18 cellular contexts compared by ENCODE assay signal in the genomic region with DNA sequence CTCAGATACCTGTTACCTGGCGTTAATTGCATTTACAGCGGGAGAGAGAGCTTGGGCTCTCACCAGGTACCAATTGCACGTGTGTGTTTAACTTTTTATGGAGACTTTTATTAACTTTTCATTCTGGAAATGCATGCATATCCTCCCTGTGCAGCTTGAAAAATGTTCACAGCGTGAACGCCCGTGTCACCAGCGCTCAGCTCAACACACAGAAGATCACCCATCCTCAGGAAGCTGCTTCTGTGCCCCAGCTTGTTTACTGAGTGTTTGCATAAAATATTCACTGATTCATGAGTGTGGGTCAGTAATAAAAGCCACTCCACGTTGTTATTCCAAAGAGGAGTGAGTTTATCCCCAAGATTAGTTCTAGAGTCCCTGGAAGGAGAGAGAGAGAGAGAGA.
DNase-seq lines count a peak whose midpoint lies in the region; ATAC-seq and TF ChIP-seq lines count a peak whose summit lies in the region.
"Had no signal": no experiment of that assay in that cellular context is flagged by ENCODE, and none has a peak within 500 bp of the region (broad histone marks: within the 10 kb centered on the region; RNA-seq: fewer than 3 reads in every experiment).

No MANE protein-coding gene starts in this region.

- TF ChIP-seq CTCF in CD8-positive, alpha-beta T cell (IDR thresholded peaks at IDR 0.05), result no peak
- TF ChIP-seq CTCF in nephron (IDR thresholded peaks at IDR 0.05; ENCODE audit: unreplicated experiment in 3 of 3), result no peak

- no peaks in the 10 kb centered on the region for H3K27me3 Mint-ChIP-seq in T-helper 2 cell treated with Interferon-gamma antibody and Interleukin-4, amounts not matched to agents 5 μg/mL and 100 μg/mL, for 36 hours (ENCODE audit: low read depth)
- H3K27me3 Mint-ChIP-seq in CD8-positive, alpha-beta T cell (ENCODE audit: low read depth), result no peaks in the 10 kb centered on the region
- H3K27me3 Mint-ChIP-seq in activated naive CD8-positive, alpha-beta T cell treated with anti-CD3 and anti-CD28 coated beads for 36 hours, result peaks cover under 1% of the 10 kb centered on the region
- peaks cover 62% of the 10 kb centered on the region for H3K27me3 Mint-ChIP-seq in nephron (ENCODE audit: low read depth)

- intact Hi-C loops in CD8-positive, alpha-beta T cell (cut with DNase I, micrococcal nuclease), result no loop called here

- no peaks in the 10 kb centered on the region for H3K36me3 ChIP-seq in CD8-positive, alpha-beta T cell (ENCODE audit: insufficient read depth, low read length)
- H3K36me3 ChIP-seq: colonic mucosa, vagina had no signal

- ATAC-seq in CD8-positive, alpha-beta T cell, result no peak
- ATAC-seq: HepG2 had no signal

- H3K4me1 ChIP-seq in CD8-positive, alpha-beta T cell (ENCODE audit: insufficient read depth, low read length), result peaks cover 23% of the 10 kb centered on the region
- H3K4me1 ChIP-seq: colonic mucosa had no signal

- H3K9me3 Mint-ChIP-seq in T-helper 2 cell treated with Interferon-gamma antibody and Interleukin-4, amounts not matched to agents 5 μg/mL and 100 μg/mL, for 36 hours, result peaks cover 7% of the 10 kb centered on the region
- H3K9me3 Mint-ChIP-seq in CD8-positive, alpha-beta T cell, result no peaks in the 10 kb centered on the region
- peaks cover 4% of the 10 kb centered on the region for H3K9me3 Mint-ChIP-seq in activated naive CD8-positive, alpha-beta T cell treated with anti-CD3 and anti-CD28 coated beads for 36 hours
- H3K9me3 Mint-ChIP-seq in nephron, result peaks cover 9% of the 10 kb centered on the region

- no peak for DNase-seq in T-helper 2 cell treated with Interferon-gamma antibody and Interleukin-4, amounts not matched to agents 5 μg/mL and 100 μg/mL, for 36 hours (ENCODE audit: low spot score)
- no peak for DNase-seq in T-helper 2 cell
- no peak for DNase-seq in CD8-positive, alpha-beta T cell
- DNase-seq in activated naive CD8-positive, alpha-beta T cell treated with anti-CD3 and anti-CD28 coated beads for 36 hours, result no peak
- no peak for DNase-seq in iPS-NIHi11 (ENCODE audit: low spot score)
- DNase-seq in activated CD4-positive, CD25-positive, alpha-beta regulatory T cell (lab: John Stamatoyannopoulos, UW), result no peak
- no peak for DNase-seq in AG08396 (ENCODE audit: low spot score)
- DNase-seq: activated CD8-positive, alpha-beta memory T cell treated with anti-CD3 and anti-CD28 coated beads, Interleukin-2, amount 50 U/mL, for 4 hours; colonic mucosa; DMS 273 treated with DMSO at 0.1 percent for 48 hours; GF-D8; NCI-H1436 treated with DMSO at 0.1 percent for 48 hours; NCI-H69; occipital lobe; stimulated activated CD4-positive, alpha-beta T cell treated with anti-CD3 and anti-CD28 coated beads, Interleukin-4, amount 100 ng/mL, for 24 hours had no signal

- H3K27me3 ChIP-seq in CD8-positive, alpha-beta T cell (ENCODE audit: insufficient read depth, low read length), result no peaks in the 10 kb centered on the region
- H3K27me3 ChIP-seq: colonic mucosa, vagina had no signal

- POLR2A ChIA-PET in CD8-positive, alpha-beta T cell (lab: Charles Lee), result no interaction called here

- H3K4me1 Mint-ChIP-seq in T-helper 2 cell treated with Interferon-gamma antibody and Interleukin-4, amounts not matched to agents 5 μg/mL and 100 μg/mL, for 36 hours (ENCODE audit: low read depth), result peaks cover 11% of the 10 kb centered on the region
- peaks cover 32% of the 10 kb centered on the region for H3K4me1 Mint-ChIP-seq in CD8-positive, alpha-beta T cell (ENCODE audit: low read depth)
- peaks cover 22% of the 10 kb centered on the region for H3K4me1 Mint-ChIP-seq in activated naive CD8-positive, alpha-beta T cell treated with anti-CD3 and anti-CD28 coated beads for 36 hours
- H3K4me1 Mint-ChIP-seq in nephron, result peaks cover 22% of the 10 kb centered on the region

- peak overlapping the region; percentile 35 for H3K4me3 ChIP-seq in CD8-positive, alpha-beta T cell (ENCODE audit: low read depth, low read length)
- H3K4me3 ChIP-seq: colonic mucosa, vagina had no signal

- CTCF ChIA-PET in CD8-positive, alpha-beta T cell (lab: Charles Lee), result interaction anchor here (0.6 to 1.4 kb wide), 3 partner anchors 56 to 1801 kb away, joined by 3 to 4 read pairs (median 4); no protein-coding TSS in a partner anchor

- peak overlapping the region; percentile 1 for H3K4me3 Mint-ChIP-seq in T-helper 2 cell treated with Interferon-gamma antibody and Interleukin-4, amounts not matched to agents 5 μg/mL and 100 μg/mL, for 36 hours
- peak overlapping the region; percentile 70 for H3K4me3 Mint-ChIP-seq in CD8-positive, alpha-beta T cell
- peak overlapping the region; percentile 9 for H3K4me3 Mint-ChIP-seq in activated naive CD8-positive, alpha-beta T cell treated with anti-CD3 and anti-CD28 coated beads for 36 hours
- H3K4me3 Mint-ChIP-seq in nephron, result peak overlapping the region in 1 of 3 experiments; percentile 30

- H3K9me3 ChIP-seq in CD8-positive, alpha-beta T cell (ENCODE audit: low read length), result no peaks in the 10 kb centered on the region
- H3K9me3 ChIP-seq: colonic mucosa, vagina had no signal

- no peak overlapping the region for H3K27ac ChIP-seq in CD8-positive, alpha-beta T cell (ENCODE audit: low read depth, low read length)
- H3K27ac ChIP-seq: colonic mucosa, vagina had no signal

- no peak overlapping the region for H3K27ac Mint-ChIP-seq in T-helper 2 cell treated with Interferon-gamma antibody and Interleukin-4, amounts not matched to agents 5 μg/mL and 100 μg/mL, for 36 hours
- peak overlapping the region; percentile 73 for H3K27ac Mint-ChIP-seq in CD8-positive, alpha-beta T cell
- H3K27ac Mint-ChIP-seq in activated naive CD8-positive, alpha-beta T cell treated with anti-CD3 and anti-CD28 coated beads for 36 hours, result no peak overlapping the region
- H3K27ac Mint-ChIP-seq in nephron, result peak overlapping the region; percentile 31 to 56 (median 52)

- H3K36me3 Mint-ChIP-seq in T-helper 2 cell treated with Interferon-gamma antibody and Interleukin-4, amounts not matched to agents 5 μg/mL and 100 μg/mL, for 36 hours (ENCODE audit: low read depth), result no peaks in the 10 kb centered on the region
- H3K36me3 Mint-ChIP-seq in CD8-positive, alpha-beta T cell, result no peaks in the 10 kb centered on the region
- H3K36me3 Mint-ChIP-seq in activated naive CD8-positive, alpha-beta T cell treated with anti-CD3 and anti-CD28 coated beads for 36 hours, result no peaks in the 10 kb centered on the region
- H3K36me3 Mint-ChIP-seq in nephron (ENCODE audit: low read depth), result peaks cover 11% of the 10 kb centered on the region

Comparison
In these comparisons a context has a peak if more than half of its experiments do, and no peak if none do; other contexts are left out.
1. H3K27ac Mint-ChIP-seq: peak in CD8-positive, alpha-beta T cell (single experiment) and nephron (3 of 3); none in T-helper 2 cell treated with Interferon-gamma antibody and Interleukin-4, amounts not matched to agents 5 μg/mL and 100 μg/mL, for 36 hours (single experiment) and activated naive CD8-positive, alpha-beta T cell treated with anti-CD3 and anti-CD28 coated beads for 36 hours (single experiment).